In genomic region chr11:128901655-128902514, GRCh38 we compare ENCODE assay signal across 21 cellular contexts. TPM values are rescaled to one million over a fixed set of nuclear protein-coding genes. Genes with fewer than 3 reads are reported as not detected.
A peak's percentile ranks its signal among the peaks of the same experiment; 100 is the strongest.
DNase-seq lines count a peak whose midpoint lies in the region; ATAC-seq and TF ChIP-seq lines count a peak whose summit lies in the region.
"Had no signal": no experiment of that assay in that cellular context is flagged by ENCODE, and none has a peak within 500 bp of the region (broad histone marks: within the 10 kb centered on the region; RNA-seq: fewer than 3 reads in every experiment).

No MANE protein-coding gene starts in this region.

- ATAC-seq in WTC11: peak; percentile 10
- ATAC-seq: activated T-cell treated with anti-CD3 and anti-CD28 coated beads, Interleukin-2, amount 50 U/mL, for 4 hours; gastrocnemius medialis; left lung; mucosa of descending colon; right lobe of liver; stimulated activated effector memory CD8-positive, alpha-beta T cell treated with anti-CD3 and anti-CD28 coated beads, Interleukin-12 subunit alpha, Interleukin-12 subunit beta, amount 100 ng/mL, for 72 hours had no signal

- peaks cover 2% of the 10 kb centered on the region for H3K9me3 ChIP-seq in iPS-18c (ENCODE audit: control insufficient read depth, insufficient read depth, low read length)
- H3K9me3 ChIP-seq: esophagus muscularis mucosa, gastrocnemius medialis, left lung, mucosa of descending colon, right lobe of liver had no signal

- POLR2A ChIA-PET in WTC11 (lab: Charles Lee): interaction anchor here (0.6 to 1.5 kb wide), 4 partner anchors 9 to 243 kb away, joined by 3 to 8 read pairs (median 3); partner anchors contain the start of gene KCNJ5

- CTCF ChIA-PET in WTC11 (lab: Charles Lee): interaction anchor here (0.9 to 10.5 kb wide), 9 partner anchors 13 to 777 kb away, joined by 3 to 245 read pairs (median 4); partner anchors contain the start of gene KCNJ5

- peaks cover 92% of the 10 kb centered on the region for H3K27me3 Mint-ChIP-seq in WTC11 (ENCODE audit: low read depth)

- no peaks in the 10 kb centered on the region for H3K36me3 ChIP-seq in H7 (replicated peaks; ENCODE audit: control insufficient read depth, insufficient read depth, low read length)
- H3K36me3 ChIP-seq: esophagus muscularis mucosa, gastrocnemius medialis, left lung, right lobe of liver had no signal

- peaks cover 40% of the 10 kb centered on the region for H3K4me1 Mint-ChIP-seq in WTC11

- H3K27me3 ChIP-seq in H7 (ENCODE audit: control insufficient read depth, insufficient read depth, low read length): peaks cover 86% of the 10 kb centered on the region

- DNase-seq in H7: peak; percentile 67
- DNase-seq in WTC11 (ENCODE audit: low spot score): no peak
- DNase-seq in retina: peak; percentile 73
- DNase-seq in NCI-H2081 treated with DMSO at 0.1 percent for 48 hours (lab: John Stamatoyannopoulos, UW): no peak
- no peak for DNase-seq in globus pallidus (ENCODE audit: low spot score)
- DNase-seq in GM03348 (ENCODE audit: low spot score): no peak
- DNase-seq: activated naive CD4-positive, alpha-beta T cell treated with anti-CD3 and anti-CD28 coated beads for 36 hours; activated T-cell treated with anti-CD3 and anti-CD28 coated beads, Interleukin-2, amount 50 U/mL, for 4 hours; DND-41; gastrocnemius medialis; left lung; NCI-H1092 treated with DMSO at 0.1 percent for 48 hours; NCI-H2029 treated with DMSO at 0.1 percent for 48 hours; NCI-H510A treated with DMSO at 0.1 percent for 48 hours; right lobe of liver; T1000 had no signal

- H3K9me3 Mint-ChIP-seq in WTC11: no peaks in the 10 kb centered on the region
- H3K9me3 Mint-ChIP-seq: activated naive CD4-positive, alpha-beta T cell treated with anti-CD3 and anti-CD28 coated beads for 36 hours; activated T-cell treated with anti-CD3 and anti-CD28 coated beads, Interleukin-2, amount 50 U/mL, for 4 hours; stimulated activated effector memory CD8-positive, alpha-beta T cell treated with anti-CD3 and anti-CD28 coated beads, Interleukin-12 subunit alpha, Interleukin-12 subunit beta, amount 100 ng/mL, for 72 hours had no signal

- H3K4me3 ChIP-seq in H7 (ENCODE audit: insufficient read depth, low read depth, low read length): no peak overlapping the region; the same call in 1 of the 2 replicates
- peak overlapping the region; percentile 10; the same call in 1 of the 2 replicates for H3K4me3 ChIP-seq in iPS-18c (ENCODE audit: insufficient read depth, low read depth, low read length)
- H3K4me3 ChIP-seq: esophagus muscularis mucosa, gastrocnemius medialis, left lung, mucosa of descending colon, right lobe of liver had no signal

- peak overlapping the region; percentile 55 for H3K4me3 Mint-ChIP-seq in WTC11
- H3K4me3 Mint-ChIP-seq: activated naive CD4-positive, alpha-beta T cell treated with anti-CD3 and anti-CD28 coated beads for 36 hours; activated T-cell treated with anti-CD3 and anti-CD28 coated beads, Interleukin-2, amount 50 U/mL, for 4 hours; stimulated activated effector memory CD8-positive, alpha-beta T cell treated with anti-CD3 and anti-CD28 coated beads, Interleukin-12 subunit alpha, Interleukin-12 subunit beta, amount 100 ng/mL, for 72 hours had no signal

- no peak overlapping the region for H3K27ac Mint-ChIP-seq in WTC11
- H3K27ac Mint-ChIP-seq: activated naive CD4-positive, alpha-beta T cell treated with anti-CD3 and anti-CD28 coated beads for 36 hours; stimulated activated effector memory CD8-positive, alpha-beta T cell treated with anti-CD3 and anti-CD28 coated beads, Interleukin-12 subunit alpha, Interleukin-12 subunit beta, amount 100 ng/mL, for 72 hours had no signal

- H3K36me3 Mint-ChIP-seq in WTC11: no peaks in the 10 kb centered on the region
- H3K36me3 Mint-ChIP-seq: stimulated activated effector memory CD8-positive, alpha-beta T cell treated with anti-CD3 and anti-CD28 coated beads, Interleukin-12 subunit alpha, Interleukin-12 subunit beta, amount 100 ng/mL, for 72 hours had no signal

- no peak for TF ChIP-seq CTCF in WTC11 (IDR thresholded peaks at IDR 0.05)

TF ChIP-seq in WTC11, 78 proteins besides CTCF, POLR2A, EP300 and RAD21 (continues in another document):
- TF ChIP-seq E2F4 (CRISPR knock-in tag; IDR thresholded peaks at IDR 0.05; ENCODE audit: borderline replicate concordance, low read depth) (no peak), ZNF512 (CRISPR knock-in tag; IDR thresholded peaks at IDR 0.05; ENCODE audit: borderline replicate concordance) (no peak), AFF4 (CRISPR knock-in tag; IDR thresholded peaks at IDR 0.05; ENCODE audit: borderline replicate concordance) (no peak), ZMAT4 (CRISPR knock-in tag; IDR thresholded peaks at IDR 0.05) (no peak), SMAD3 (CRISPR knock-in tag; IDR thresholded peaks at IDR 0.05; ENCODE audit: borderline replicate concordance) (no peak), JAZF1 (CRISPR knock-in tag; IDR thresholded peaks at IDR 0.05) (no peak), NFYB (CRISPR knock-in tag; conservative IDR thresholded peaks at IDR 0.05; ENCODE audit: low read depth) (no peak), SP1 (CRISPR knock-in tag; conservative IDR thresholded peaks at IDR 0.05) (no peak), PREB (CRISPR knock-in tag; IDR thresholded peaks at IDR 0.05; ENCODE audit: borderline replicate concordance) (no peak), ELF4 (CRISPR knock-in tag; IDR thresholded peaks at IDR 0.05; ENCODE audit: low read depth) (no peak)

RNA-seq across cellular contexts. Expression of gene KCNJ5, which starts 10.7 kb away (rescaled TPM):
- 0.04 and 0.35 TPM in 2 replicates for total RNA-seq in H7 (2014; rRNA removed; shearing (Covaris generic))
- 0.09 to 0.23 TPM (median 0.22 TPM) in 3 replicates for total RNA-seq in WTC11 (2021)
- total RNA-seq: activated naive CD4-positive, alpha-beta T cell treated with anti-CD3 and anti-CD28 coated beads for 36 hours; activated T-cell treated with anti-CD3 and anti-CD28 coated beads, Interleukin-2, amount 50 U/mL, for 4 hours had no signal

RNA-seq across cellular contexts. Expression of gene KCNJ1, which starts 34.8 kb away (rescaled TPM):
- total RNA-seq in H7 (2014; rRNA removed; shearing (Covaris generic)): 0.07 TPM in 1 of 2 replicates, not detected in the other
- 0.07 to 0.24 TPM (median 0.16 TPM) in 3 replicates for total RNA-seq in WTC11 (2021)
- total RNA-seq: activated naive CD4-positive, alpha-beta T cell treated with anti-CD3 and anti-CD28 coated beads for 36 hours; activated T-cell treated with anti-CD3 and anti-CD28 coated beads, Interleukin-2, amount 50 U/mL, for 4 hours; esophagus muscularis mucosa; left lung; mucosa of descending colon; right lobe of liver; RPMI7951 had no signal

RNA-seq across cellular contexts. Expression of gene TP53AIP1, which starts 40.8 kb away (rescaled TPM):
- 0.07 TPM in 1 of 2 replicates, not detected in the other for total RNA-seq in H7 (2014; rRNA removed; shearing (Covaris generic))
- total RNA-seq in WTC11 (2021): 0.07 TPM in 1 of 3 replicates, not detected in the others
- total RNA-seq: activated naive CD4-positive, alpha-beta T cell treated with anti-CD3 and anti-CD28 coated beads for 36 hours; activated T-cell treated with anti-CD3 and anti-CD28 coated beads, Interleukin-2, amount 50 U/mL, for 4 hours; gastrocnemius medialis; RPMI7951 had no signal

Comparison
In these comparisons a context has a peak if more than half of its experiments do, and no peak if none do; other contexts are left out.
1. DNase-seq: peak in H7 (single experiment) and retina (single experiment); none in WTC11 (single experiment), NCI-H2081 treated with DMSO at 0.1 percent for 48 hours (single experiment), globus pallidus (single experiment) and GM03348 (single experiment).